ENCODE assay signal across 9 cellular contexts in the genomic region with DNA sequence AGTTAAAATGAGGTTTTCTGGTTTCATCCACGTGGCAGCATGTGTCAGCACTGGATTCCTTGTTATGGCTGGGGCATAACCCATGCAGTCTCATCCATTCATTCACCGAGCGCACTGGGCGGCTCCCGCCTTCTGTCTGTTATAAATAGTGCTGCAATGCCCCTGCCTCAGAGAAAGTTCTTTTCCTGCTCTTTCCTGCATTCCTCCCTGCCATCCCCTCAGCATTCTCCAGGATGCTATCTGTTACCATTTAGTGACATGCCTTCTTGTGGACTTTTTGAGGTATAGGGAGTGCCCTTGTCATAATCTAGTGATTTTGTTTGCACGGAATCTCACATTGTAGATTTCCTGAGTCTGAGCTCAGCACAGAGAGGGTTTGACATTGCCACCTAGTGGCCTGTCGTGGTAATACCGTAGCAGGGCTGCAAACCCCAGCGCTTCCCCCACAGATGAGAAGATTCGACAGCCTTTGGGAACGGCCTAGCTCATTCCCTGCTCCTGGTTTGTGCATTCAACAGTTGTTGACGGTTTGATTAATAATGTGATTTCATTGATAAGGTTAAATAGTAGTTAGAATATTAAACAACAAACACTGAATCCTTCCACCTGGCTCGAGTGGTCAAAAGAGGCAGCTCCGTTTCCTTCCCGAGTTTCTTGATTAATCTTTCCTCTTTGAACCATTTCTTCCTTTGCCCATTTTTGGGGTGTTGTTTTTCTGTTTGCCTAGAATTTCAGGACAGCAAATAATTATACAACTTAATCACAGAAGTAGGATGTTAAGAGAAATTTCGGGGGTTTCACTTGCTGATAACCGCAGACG. TPM values are rescaled to one million over a fixed set of nuclear protein-coding genes. Genes with fewer than 3 reads are reported as not detected.
A peak's percentile ranks its signal among the peaks of the same experiment; 100 is the strongest.
DNase-seq lines count a peak whose midpoint lies in the region; ATAC-seq, FAIRE-seq and TF ChIP-seq lines count a peak whose summit lies in the region.
"Had no signal": no experiment of that assay in that cellular context is flagged by ENCODE, and none has a peak within 500 bp of the region (broad histone marks: within the 10 kb centered on the region; RNA-seq: fewer than 3 reads in every experiment).

No MANE protein-coding gene starts in this region.

- no peak overlapping the region for H4K91ac ChIP-seq in H9 (ENCODE audit: insufficient read length, low read depth, low read length)

- H3K9me1 ChIP-seq in keratinocyte (ENCODE audit: control insufficient read depth, extremely low read depth, insufficient read depth, low read length): peaks cover 2% of the 10 kb centered on the region

- dilution Hi-C loops in keratinocyte (cut with MboI; ENCODE audit: extremely low pct_ligation_motif_present, low sequenced_read_pairs): no loop called here

- no peak overlapping the region for H2AK5ac ChIP-seq in H9 (ENCODE audit: insufficient read length, low read length)

- no peak overlapping the region for H4K8ac ChIP-seq in H9 (replicated peaks; ENCODE audit: insufficient read length, low read depth, low read length)

- peak; percentile 89 for FAIRE-seq in keratinocyte (lab: Jason Lieb, UNC)

- H3K9me3 ChIP-seq in CD8-positive, alpha-beta memory T cell (ENCODE audit: low read length): no peaks in the 10 kb centered on the region
- H3K9me3 ChIP-seq in H9 (ENCODE audit: control insufficient read depth, low read depth, low read length): no peaks in the 10 kb centered on the region
- no peaks in the 10 kb centered on the region for H3K9me3 ChIP-seq in keratinocyte (ENCODE audit: control insufficient read depth, low read depth, low read length)

- TF ChIP-seq CTCF in H9 (conservative IDR thresholded peaks at IDR 0.05): peak; percentile 94
- peak; percentile 100 for TF ChIP-seq CTCF in VCaP (conservative IDR thresholded peaks at IDR 0.05)
- peak; percentile 85 for TF ChIP-seq CTCF in MCF 10A (IDR thresholded peaks at IDR 0.05; ENCODE audit: unreplicated experiment)
- peak; percentile 86 to 96 (median 88) for TF ChIP-seq CTCF in keratinocyte (optimal IDR thresholded peaks at IDR 0.05 in 1 of 3, IDR thresholded peaks at IDR 0.05 in 1 of 3, conservative IDR thresholded peaks at IDR 0.05 in 1 of 3; ENCODE audit: extremely low read depth in 1 of 3, insufficient read depth in 2 of 3, low read length in 3 of 3)

- CTCF ChIA-PET in CD8-positive, alpha-beta memory T cell (lab: Charles Lee): interaction anchor here (0.9 to 3.9 kb wide), 28 partner anchors 8 to 834 kb away, joined by 3 to 44 read pairs (median 4); partner anchors contain the start of gene ZBTB21
- CTCF ChIA-PET in MCF 10A (lab: Yijun Ruan, JAX): interaction anchor here (0.6 to 4.2 kb wide), 44 partner anchors 8 to 832 kb away, joined by 3 to 27 read pairs (median 4); no protein-coding TSS in a partner anchor

- H3K79me1 ChIP-seq in H9 (ENCODE audit: insufficient read depth, low read depth, low read length, poor library complexity, severe bottlenecking): no peaks in the 10 kb centered on the region

- WGBS in H9 (ENCODE audit: extremely low coverage, insufficient read length, low lambda C conversion rate): no CpG with 5 or more reads among the region's 18 CpGs

- no peaks in the 10 kb centered on the region for H3K9me3 Mint-ChIP-seq in CD8-positive, alpha-beta memory T cell
- H3K9me3 Mint-ChIP-seq in H9: no peaks in the 10 kb centered on the region; a peak in 1 of 5 replicates
- no peaks in the 10 kb centered on the region for H3K9me3 Mint-ChIP-seq in MCF 10A (ENCODE audit: unreplicated experiment)

- no peak overlapping the region for H3K4ac ChIP-seq in H9 (ENCODE audit: low read depth, low read length)

- no peaks in the 10 kb centered on the region for H3K23me2 ChIP-seq in H9 (ENCODE audit: insufficient read length, low read depth, low read length, poor library complexity, severe bottlenecking)

- intact Hi-C loops in MCF 10A (cut with micrococcal nuclease): loop anchor here (1.0 to 10.0 kb wide), 5 partner anchors 109 to 833 kb away; partner anchors contain the start of gene PRDM15

- no peaks in the 10 kb centered on the region for H4K20me1 ChIP-seq in H9 (ENCODE audit: control insufficient read depth, insufficient read depth, insufficient read length)
- no peaks in the 10 kb centered on the region for H4K20me1 ChIP-seq in keratinocyte (ENCODE audit: control insufficient read depth, extremely low read depth, insufficient read depth, low read length)

- H2BK20ac ChIP-seq in H9 (ENCODE audit: low read depth, low read length, poor library complexity, severe bottlenecking): no peak overlapping the region

- no peak overlapping the region for H3K9ac ChIP-seq in H9 (ENCODE audit: extremely low read depth, insufficient read length, low read length)
- H3K9ac ChIP-seq in keratinocyte (ENCODE audit: control insufficient read depth, extremely low read depth, insufficient read depth, low read length): peak overlapping the region; percentile 0

- no peak overlapping the region for H2BK5ac ChIP-seq in H9 (ENCODE audit: insufficient read length, low read length)

- H3K56ac ChIP-seq in H9 (ENCODE audit: insufficient read length, low read depth, low read length): no peak overlapping the region

- ATAC-seq in GM21528 (IDR thresholded peaks at IDR 0.05; ENCODE audit: low FRiP score, unreplicated experiment): no peak

- H3K4me1 ChIP-seq in CD8-positive, alpha-beta memory T cell (ENCODE audit: insufficient read depth, low read length): peaks cover 4% of the 10 kb centered on the region
- H3K4me1 ChIP-seq in H9 (ENCODE audit: insufficient read depth, low read length) (no peaks in the 10 kb centered on the region; the same call in 1 of the 2 replicates), keratinocyte (ENCODE audit: control insufficient read depth, extremely low read depth, insufficient read depth, low read length) (peaks cover 29% of the 10 kb centered on the region)

- no peak overlapping the region for H2BK120ac ChIP-seq in H9 (ENCODE audit: low read depth, low read length, poor library complexity, severe bottlenecking)

- no peak overlapping the region for H2BK12ac ChIP-seq in H9 (ENCODE audit: insufficient read length, low read depth, low read length)

- POLR2A ChIA-PET in CD8-positive, alpha-beta memory T cell (lab: Charles Lee): interaction anchor here (0.6 to 1.2 kb wide), 3 partner anchors 106 to 716 kb away, joined by 3 to 5 read pairs (median 3); no protein-coding TSS in a partner anchor
- POLR2A ChIA-PET in MCF 10A (lab: Yijun Ruan, JAX): interaction anchor here (0.6 to 1.6 kb wide), 7 partner anchors 8 to 334 kb away, joined by 3 to 7 read pairs (median 4); partner anchors contain the start of gene PRDM15

- no peak overlapping the region for H3K4me3 ChIP-seq in CD8-positive, alpha-beta memory T cell (ENCODE audit: low read length)
- peak overlapping the region in 1 of 3 experiments; percentile 63 for H3K4me3 ChIP-seq in keratinocyte (ENCODE audit: control insufficient read depth in 2 of 3, extremely low read depth in 1 of 3, insufficient read depth in 2 of 3, low read depth in 1 of 3, low read length in 3 of 3)

- H2BK15ac ChIP-seq in H9 (ENCODE audit: low read depth, low read length): no peak overlapping the region

- no peaks in the 10 kb centered on the region for H3K79me2 ChIP-seq in H9 (ENCODE audit: insufficient read depth, low read length)
- no peaks in the 10 kb centered on the region for H3K79me2 ChIP-seq in keratinocyte (ENCODE audit: control insufficient read depth, insufficient read depth, low read length)

- H3K27ac ChIP-seq in CD8-positive, alpha-beta memory T cell (ENCODE audit: low read depth, low read length): no peak overlapping the region
- H3K27ac ChIP-seq in H9 (ENCODE audit: insufficient read length, low read depth, low read length): no peak overlapping the region
- H3K27ac ChIP-seq in VCaP: peak overlapping the region; percentile 35
- H3K27ac ChIP-seq in keratinocyte (ENCODE audit: control insufficient read depth, insufficient read depth, low read length): no peak overlapping the region

- no peak overlapping the region for H3K18ac ChIP-seq in H9 (ENCODE audit: insufficient read length, low read depth, low read length)

- BruUV-seq in MCF 10A (replicated peaks; lab: Mats Ljungman, UMichigan): no TSS peak

- no peak overlapping the region for H3K23ac ChIP-seq in H9 (ENCODE audit: insufficient read length, low read depth, low read length)

- H3K14ac ChIP-seq in H9 (ENCODE audit: insufficient read depth, low read length): no peak overlapping the region

- no peak overlapping the region for H2AFZ ChIP-seq in H9 (ENCODE audit: low read length)
- peak overlapping the region; percentile 7 for H2AFZ ChIP-seq in keratinocyte (ENCODE audit: control insufficient read depth, low read length)

- peaks cover 32 to 86% of the 10 kb centered on the region in 2 donors for H3K27me3 Mint-ChIP-seq in CD8-positive, alpha-beta memory T cell
- H3K27me3 Mint-ChIP-seq in H9 (ENCODE audit: low read depth) (peaks cover 16% of the 10 kb centered on the region), MCF 10A (ENCODE audit: insufficient read depth, unreplicated experiment) (peaks cover 48% of the 10 kb centered on the region)

- H3K4me3 Mint-ChIP-seq in CD8-positive, alpha-beta memory T cell: peak overlapping the region in 3 of 7 donors; percentile 19 to 61 (median 55)
- H3K4me3 Mint-ChIP-seq in H9 (no peak overlapping the region), MCF 10A (ENCODE audit: unreplicated experiment) (no peak overlapping the region)

- H3T11ph ChIP-seq in H9 (ENCODE audit: low read length): no peak overlapping the region

- H3K36me3 ChIP-seq in CD8-positive, alpha-beta memory T cell (ENCODE audit: insufficient read depth, low read length): no peaks in the 10 kb centered on the region
- H3K36me3 ChIP-seq in keratinocyte (ENCODE audit: control insufficient read depth in 2 of 2, extremely low read depth in 1 of 2, insufficient read depth in 2 of 2, low read length in 2 of 2): no peaks in the 10 kb centered on the region

- no peak overlapping the region for H3K27ac Mint-ChIP-seq in CD8-positive, alpha-beta memory T cell
- H3K27ac Mint-ChIP-seq in H9 (no peak overlapping the region), MCF 10A (ENCODE audit: low read depth, unreplicated experiment) (no peak overlapping the region)

- peaks cover 49% of the 10 kb centered on the region for H3K27me3 ChIP-seq in CD8-positive, alpha-beta memory T cell (ENCODE audit: insufficient read depth, low read length, poor library complexity, severe bottlenecking)
- H3K27me3 ChIP-seq in H9 (ENCODE audit: insufficient read depth, low read length) (no peaks in the 10 kb centered on the region), keratinocyte (ENCODE audit: control insufficient read depth, extremely low read depth, insufficient read depth, low read length) (peaks cover 20% of the 10 kb centered on the region)

- peaks cover 5 to 11% (median 7%) of the 10 kb centered on the region in 3 donors for H3K4me1 Mint-ChIP-seq in CD8-positive, alpha-beta memory T cell
- peaks cover 23 to 24% of the 10 kb centered on the region in 2 experiments for H3K4me1 Mint-ChIP-seq in H9
- H3K4me1 Mint-ChIP-seq in MCF 10A (ENCODE audit: insufficient read depth, unreplicated experiment): peaks cover 40% of the 10 kb centered on the region

- no peak overlapping the region for H4K5ac ChIP-seq in H9 (ENCODE audit: insufficient read length, low read depth, low read length)

- H3K36me3 Mint-ChIP-seq in CD8-positive, alpha-beta memory T cell: no peaks in the 10 kb centered on the region
- H3K36me3 Mint-ChIP-seq in H9 (ENCODE audit: insufficient read depth in 1 of 3, low read depth in 3 of 3) (no peaks in the 10 kb centered on the region; a peak in 1 of 7 replicates), MCF 10A (ENCODE audit: insufficient read depth, unreplicated experiment) (no peaks in the 10 kb centered on the region)

- H3K4me2 ChIP-seq in H9 (ENCODE audit: insufficient read depth, insufficient read length, low read length) (peak overlapping the region; percentile 20), keratinocyte (ENCODE audit: control insufficient read depth, extremely low read depth, insufficient read depth, low read depth, low read length) (peak overlapping the region; percentile 66)

- DNase-seq in CD8-positive, alpha-beta memory T cell: peak; percentile 49 to 80 (median 59)
- DNase-seq in H9: peak; percentile 70
- peak; percentile 66 for DNase-seq in NCI-H2107 treated with DMSO at 0.1 percent for 48 hours (lab: John Stamatoyannopoulos, UW; ENCODE audit: unreplicated experiment)
- DNase-seq in MCF 10A (ENCODE audit: unreplicated experiment): peak; percentile 67
- no peak for DNase-seq in keratinocyte (ENCODE audit: low read depth, low spot score)
- peak; percentile 70 for DNase-seq in stimulated activated CD4-positive, alpha-beta T cell treated with anti-CD3 and anti-CD28 coated beads, Interleukin-1b, Interleukin-23, amount 100 ng/mL, for 48 hours

RNA-seq across cellular contexts. Expression of gene UMODL1, which starts 46.3 kb away (rescaled TPM):
- under 1 TPM in 1 of 2 experiments, not detected in 1; 0.07 TPM for total RNA-seq in CD8-positive, alpha-beta memory T cell
- polyA plus RNA-seq in CD8-positive, alpha-beta memory T cell: not detected
- total RNA-seq in H9 (2021) (not detected in 2 replicates), MCF 10A (2022) (not detected in 2 replicates)
- polyA plus RNA-seq in keratinocyte: 0.03 TPM in 1 of 3 replicates, not detected in the others
- not detected for polyA plus RNA-seq in keratinocyte (2011; ENCODE audit: low read depth)
- not detected in 2 replicates for polyA plus RNA-seq in keratinocyte (2011; cell fraction: cytosol; rRNA removed)
- polyA plus RNA-seq in keratinocyte (2011; cell fraction: nucleus; rRNA removed): not detected in 2 replicates
- polyA plus RNA-seq in keratinocyte (2012; ENCODE audit: low replicate concordance): not detected in 2 replicates
- not detected in 3 replicates for polyA minus RNA-seq in keratinocyte
- polyA minus RNA-seq in keratinocyte (2011; cell fraction: cytosol; rRNA and poly(A)+ RNA removed): not detected
- not detected in 2 replicates for polyA minus RNA-seq in keratinocyte (2011; cell fraction: nucleus; rRNA and poly(A)+ RNA removed)
- total RNA-seq: activated CD8-positive, alpha-beta memory T cell treated with anti-CD3 and anti-CD28 coated beads for 36 hours had no signal
